ENCODE assay signal across 8 cellular contexts in genomic region chr17:29180788-29181160, GRCh38. TPM values are rescaled to one million over a fixed set of nuclear protein-coding genes. Genes with fewer than 3 reads are reported as not detected.
DNase-seq lines count a peak whose midpoint lies in the region; ATAC-seq, FAIRE-seq and TF ChIP-seq lines count a peak whose summit lies in the region.

No MANE protein-coding gene starts in this region.

- no peaks in the 10 kb centered on the region for H3K27me3 ChIP-seq in vagina

- no peak for TF ChIP-seq CTCF in mesothelial cell of epicardium (IDR thresholded peaks at IDR 0.05; ENCODE audit: unreplicated experiment)
- TF ChIP-seq CTCF in vagina (IDR thresholded peaks at IDR 0.05): no peak
- TF ChIP-seq CTCF in mucosa of descending colon (IDR thresholded peaks at IDR 0.05): no peak
- TF ChIP-seq CTCF in D721Med (IDR thresholded peaks at IDR 0.05; ENCODE audit: insufficient read depth, missing control alignments): no peak

- peaks cover 32% of the 10 kb centered on the region for H3K27me3 Mint-ChIP-seq in activated naive CD4-positive, alpha-beta T cell treated with anti-CD3 and anti-CD28 coated beads, Interleukin-2, amount 10 ng/mL, durations not matched to agents 7 days and 5 days
- peaks cover 8% of the 10 kb centered on the region for H3K27me3 Mint-ChIP-seq in mesothelial cell of epicardium (ENCODE audit: low read depth)

- H3K36me3 ChIP-seq in vagina (no peaks in the 10 kb centered on the region), mucosa of descending colon (ENCODE audit: low read depth) (no peaks in the 10 kb centered on the region)

- H3K4me3 ChIP-seq in vagina (peak overlapping the region; percentile 73 to 75), mucosa of descending colon (no peak overlapping the region)

- H3K36me3 Mint-ChIP-seq in activated naive CD4-positive, alpha-beta T cell treated with anti-CD3 and anti-CD28 coated beads, Interleukin-2, amount 10 ng/mL, durations not matched to agents 7 days and 5 days: no peaks in the 10 kb centered on the region
- H3K36me3 Mint-ChIP-seq in activated naive CD4-positive, alpha-beta T cell treated with anti-CD3 and anti-CD28 coated beads, Interleukin-2, amount 50 U/mL, for 72 hours: no peaks in the 10 kb centered on the region
- H3K36me3 Mint-ChIP-seq in mesothelial cell of epicardium: peaks cover 3% of the 10 kb centered on the region

- peak overlapping the region; percentile 93 for H3K27ac ChIP-seq in vagina

- H3K9me3 Mint-ChIP-seq in activated naive CD4-positive, alpha-beta T cell treated with anti-CD3 and anti-CD28 coated beads, Interleukin-2, amount 10 ng/mL, durations not matched to agents 7 days and 5 days: no peaks in the 10 kb centered on the region
- no peaks in the 10 kb centered on the region for H3K9me3 Mint-ChIP-seq in activated naive CD4-positive, alpha-beta T cell treated with anti-CD3 and anti-CD28 coated beads, Interleukin-2, amount 50 U/mL, for 72 hours
- H3K9me3 Mint-ChIP-seq in mesothelial cell of epicardium: peaks cover 11% of the 10 kb centered on the region

- ATAC-seq in activated naive CD4-positive, alpha-beta T cell treated with anti-CD3 and anti-CD28 coated beads, Interleukin-2, amount 50 U/mL, for 72 hours: no peak
- no peak for ATAC-seq in HG03097 (IDR thresholded peaks at IDR 0.05; ENCODE audit: low FRiP score, unreplicated experiment)
- ATAC-seq in mucosa of descending colon: no peak

- peaks cover 49% of the 10 kb centered on the region for H3K4me1 ChIP-seq in vagina
- peaks cover 26% of the 10 kb centered on the region for H3K4me1 ChIP-seq in mucosa of descending colon (ENCODE audit: low read depth)

- H3K27ac Mint-ChIP-seq in activated naive CD4-positive, alpha-beta T cell treated with anti-CD3 and anti-CD28 coated beads, Interleukin-2, amount 10 ng/mL, durations not matched to agents 7 days and 5 days: no peak overlapping the region
- peak overlapping the region in 1 of 2 donors; percentile 74 for H3K27ac Mint-ChIP-seq in activated naive CD4-positive, alpha-beta T cell treated with anti-CD3 and anti-CD28 coated beads, Interleukin-2, amount 50 U/mL, for 72 hours
- H3K27ac Mint-ChIP-seq in mesothelial cell of epicardium: peak overlapping the region; percentile 67

- peaks cover 33% of the 10 kb centered on the region for H3K4me1 Mint-ChIP-seq in activated naive CD4-positive, alpha-beta T cell treated with anti-CD3 and anti-CD28 coated beads, Interleukin-2, amount 10 ng/mL, durations not matched to agents 7 days and 5 days
- H3K4me1 Mint-ChIP-seq in mesothelial cell of epicardium: peaks cover 36% of the 10 kb centered on the region

- H3K9me3 ChIP-seq in vagina (no peaks in the 10 kb centered on the region), mucosa of descending colon (no peaks in the 10 kb centered on the region)

- no peak for DNase-seq in activated naive CD4-positive, alpha-beta T cell treated with anti-CD3 and anti-CD28 coated beads, Interleukin-2, amount 10 ng/mL, durations not matched to agents 7 days and 5 days
- no peak for DNase-seq in activated naive CD4-positive, alpha-beta T cell treated with anti-CD3 and anti-CD28 coated beads, Interleukin-2, amount 50 U/mL, for 72 hours (ENCODE audit: low spot score in 2 of 2)
- peak; percentile 48 for DNase-seq in cerebellar cortex (ENCODE audit: low spot score)
- DNase-seq in mesothelial cell of epicardium (ENCODE audit: low spot score in 2 of 2, unreplicated experiment in 2 of 2): no peak
- no peak for DNase-seq in vagina (ENCODE audit: extremely low spot score in 2 of 2)
- DNase-seq in mucosa of descending colon: no peak
- no peak for DNase-seq in D721Med (ENCODE audit: insufficient read length, low spot score)

- CTCF ChIA-PET in activated naive CD4-positive, alpha-beta T cell treated with anti-CD3 and anti-CD28 coated beads, Interleukin-2, amount 10 ng/mL, durations not matched to agents 7 days and 5 days (lab: Charles Lee): interaction anchor here (0.7 to 5.1 kb wide), 16 partner anchors 13 to 453 kb away, joined by 3 to 84 read pairs (median 6); no protein-coding TSS in a partner anchor

- intact Hi-C loops in vagina (cut with DNase I) (no loop called here), mucosa of descending colon (cut with DNase I, micrococcal nuclease) (loop anchor here in 1 of 2 donors (5.0 kb wide), 1 partner anchor 33 kb away; no protein-coding TSS in a partner anchor)

- no peak for TF ChIP-seq POLR2A in vagina (IDR thresholded peaks at IDR 0.05)

- peak overlapping the region; percentile 55 for H3K4me3 Mint-ChIP-seq in activated naive CD4-positive, alpha-beta T cell treated with anti-CD3 and anti-CD28 coated beads, Interleukin-2, amount 10 ng/mL, durations not matched to agents 7 days and 5 days
- H3K4me3 Mint-ChIP-seq in mesothelial cell of epicardium: peak overlapping the region; percentile 63

- FAIRE-seq in D721Med (lab: Jason Lieb, UNC): no peak

RNA-seq across cellular contexts. Expression of gene MYO18A, which starts 0.6 kb away (rescaled TPM):
- total RNA-seq in activated naive CD4-positive, alpha-beta T cell treated with anti-CD3 and anti-CD28 coated beads, Interleukin-2, amount 50 U/mL, for 72 hours: 10 to 100 TPM; 38.8 to 62.8 TPM
- total RNA-seq in mesothelial cell of epicardium (55.0 to 58.4 TPM (median 56.8 TPM) in 3 replicates), vagina (70.7 TPM), mucosa of descending colon (100 to 1,000 TPM in 1 of 3 donors, 10 to 100 TPM in 2; 84.9 to 111 (median 93.3) TPM)
